In genomic region chr9:115556432-115556831, GRCh38 we compare ENCODE assay signal across 10 cellular contexts.
"Had no signal": no experiment of that assay in that cellular context is flagged by ENCODE, and none has a peak within 500 bp of the region (broad histone marks: within the 10 kb centered on the region; RNA-seq: fewer than 3 reads in every experiment).

No MANE protein-coding gene starts in this region.

- H3K4me2 ChIP-seq: KMS-11 had no signal

- H3K4me3 ChIP-seq: GM23248 had no signal

- FAIRE-seq: H1, H54 had no signal

- H3K4me3 Mint-ChIP-seq: H9, HFFc6 had no signal

- H3K27ac ChIP-seq: GM23248, HL-60, KMS-11 had no signal

- H3K27ac Mint-ChIP-seq: H9, HFFc6 had no signal

- H3K9ac ChIP-seq: GM23248, KMS-11 had no signal

- H2AFZ ChIP-seq: GM23248 had no signal

- DNase-seq: GM23248, H9, HCEC 1CT, HFFc6, IMR-90, KBM-7 had no signal
